ENCODE assay signal across 23 cellular contexts in the genomic region with DNA sequence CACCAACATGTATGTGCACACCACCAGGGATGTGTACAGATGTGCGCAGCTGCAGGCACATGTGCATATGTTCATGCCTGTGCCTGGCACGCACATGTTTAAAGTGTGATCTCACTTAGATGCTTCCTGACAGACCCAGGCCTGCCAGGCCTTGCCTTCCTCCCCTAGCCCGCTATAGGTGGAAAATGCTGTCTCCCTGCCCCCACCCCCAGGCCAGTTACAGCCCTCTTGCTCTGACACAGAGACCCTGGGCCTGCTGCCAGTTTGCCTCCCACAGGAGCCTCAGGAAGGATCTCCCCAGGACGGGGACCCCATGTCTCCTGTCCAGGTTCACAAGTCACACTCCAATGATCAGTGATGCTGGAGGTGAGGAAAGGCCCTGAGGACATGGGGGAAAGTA. TPM values are rescaled to one million over a fixed set of nuclear protein-coding genes. Genes with fewer than 3 reads are reported as not detected.
DNase-seq lines count a peak whose midpoint lies in the region; ATAC-seq, FAIRE-seq and TF ChIP-seq lines count a peak whose summit lies in the region.
"Had no signal": no experiment of that assay in that cellular context is flagged by ENCODE, and none has a peak within 500 bp of the region (broad histone marks: within the 10 kb centered on the region; RNA-seq: fewer than 3 reads in every experiment).

No MANE protein-coding gene starts in this region.

- FAIRE-seq in H1 (lab: Jason Lieb, UNC) (no peak), H54 (lab: Jason Lieb, UNC) (no peak)
- FAIRE-seq: GM12891 had no signal

- ATAC-seq in SK-N-SH treated with all-trans-retinoic acid at 6 μM for 48 hours, result no peak
- ATAC-seq in activated naive CD8-positive, alpha-beta T cell treated with anti-CD3 and anti-CD28 coated beads, Interleukin-2, amount 50 U/mL, for 24 hours, result no peak

- H4K20me1 ChIP-seq in SK-N-SH (ENCODE audit: insufficient read depth), result no peaks in the 10 kb centered on the region
- H4K20me1 ChIP-seq in H1 (replicated peaks in 1 of 2; ENCODE audit: control insufficient read depth in 1 of 2, insufficient read depth in 2 of 2, low read length in 2 of 2), result peaks cover 0 to 9% of the 10 kb centered on the region in 2 experiments

- intact Hi-C loops in esophagus muscularis mucosa (cut with DNase I), result loop anchor here (10.0 kb wide), 1 partner anchor 402 kb away; a partner anchor contains a TSS

- H3K56ac ChIP-seq in H1 (replicated peaks; ENCODE audit: insufficient read length, low read depth, low read length), result no peak overlapping the region

- H3K23ac ChIP-seq in H1 (ENCODE audit: insufficient read length), result no peak overlapping the region

- H2AK5ac ChIP-seq in H1 (ENCODE audit: low read depth, low read length), result no peak overlapping the region

- POLR2A ChIA-PET in SK-N-SH (lab: Yijun Ruan, JAX) (no interaction called here), H1 (lab: Charles Lee; ENCODE audit: partially characterized antibody) (interaction anchor here (0.7 to 1.2 kb wide), 2 partner anchors 37 to 143 kb away, joined by 3 read pairs; no protein-coding TSS in a partner anchor)

- H3K27ac Mint-ChIP-seq in activated naive CD8-positive, alpha-beta T cell, result peak overlapping the region; percentile 10
- H3K27ac Mint-ChIP-seq in activated naive CD8-positive, alpha-beta T cell treated with anti-CD3 and anti-CD28 coated beads, Interleukin-2, amount 50 U/mL, for 24 hours, result no peak overlapping the region
- H3K27ac Mint-ChIP-seq: CD4-positive, alpha-beta T cell had no signal

- WGBS in SK-N-SH (ENCODE audit: low lambda C conversion rate), result 74% methylated on average over 4 of the region's 4 CpGs
- 79% methylated on average over 4 of the region's 4 CpGs; no CpG with 5 or more reads in 1 of the 2 experiments for WGBS in H1 (ENCODE audit: extremely low coverage in 1 of 2, insufficient coverage in 1 of 2, insufficient read length in 1 of 2, insufficient replicate concordance in 2 of 2, low coverage in 1 of 2, low lambda C conversion rate in 2 of 2, missing lambda C conversion rate in 1 of 2), 2 experiments
- WGBS in esophagus muscularis mucosa, result 70% methylated on average over 4 of the region's 4 CpGs

- H3K9me3 ChIP-seq in SK-N-SH (no peaks in the 10 kb centered on the region), H1 (ENCODE audit: insufficient read depth in 2 of 2, low read depth in 1 of 2, low read length in 1 of 2) (no peaks in the 10 kb centered on the region), esophagus muscularis mucosa (no peaks in the 10 kb centered on the region)

- no peak overlapping the region for H3K4me3 ChIP-seq in SK-N-SH (ENCODE audit: low read depth in 2 of 2, low read length in 1 of 2)
- no peak overlapping the region for H3K4me3 ChIP-seq in H1 (ENCODE audit: extremely low read depth in 1 of 4, insufficient read depth in 2 of 4, low read depth in 3 of 4, low read length in 4 of 4)
- no peak overlapping the region for H3K4me3 ChIP-seq in esophagus muscularis mucosa
- H3K4me3 ChIP-seq: PC-9 had no signal

- peak overlapping the region; percentile 14 for H3K14ac ChIP-seq in H1 (ENCODE audit: insufficient read length)

- H3K4me1 ChIP-seq in SK-N-SH (ENCODE audit: control insufficient read depth in 1 of 2, insufficient read depth in 2 of 2, low read depth in 1 of 2, low read length in 1 of 2) (peaks cover 0 to 16% of the 10 kb centered on the region in 2 experiments; a peak in 1 of 4 replicates), H1 (replicated peaks in 1 of 4; ENCODE audit: control insufficient read depth in 3 of 4, insufficient read depth in 4 of 4, low read length in 3 of 4) (peaks cover 10 to 39% (median 29%) of the 10 kb centered on the region in 4 experiments), esophagus muscularis mucosa (peaks cover 0 to 3% (median 1%) of the 10 kb centered on the region in 4 donors)

- H3F3A ChIP-seq in SK-N-SH (replicated peaks; ENCODE audit: insufficient read depth), result peaks cover 10% of the 10 kb centered on the region

- no peak for TF ChIP-seq RAD21 in SK-N-SH (IDR thresholded peaks at IDR 0.05; ENCODE audit: low read length)
- no peak for TF ChIP-seq RAD21 in H1 (IDR thresholded peaks at IDR 0.05 in 1 of 2, conservative IDR thresholded peaks at IDR 0.05 in 1 of 2; ENCODE audit: low read depth in 2 of 2, low read length in 2 of 2)

- H3K27me3 Mint-ChIP-seq in activated naive CD8-positive, alpha-beta T cell, result peaks cover 4% of the 10 kb centered on the region
- peaks cover 14% of the 10 kb centered on the region for H3K27me3 Mint-ChIP-seq in activated naive CD8-positive, alpha-beta T cell treated with anti-CD3 and anti-CD28 coated beads, Interleukin-2, amount 50 U/mL, for 24 hours

- H2BK5ac ChIP-seq in H1 (ENCODE audit: low read depth, low read length), result no peak overlapping the region

- no peak overlapping the region for H3K18ac ChIP-seq in H1 (ENCODE audit: extremely low read depth, low read length)

- H2BK20ac ChIP-seq in H1 (ENCODE audit: low read length), result 0 out of 2 replicates have a peak overlapping the region, but pooled peaks have one; percentile 17

- H2BK120ac ChIP-seq in H1 (replicated peaks; ENCODE audit: low read depth, low read length), result no peak overlapping the region

- no peaks in the 10 kb centered on the region for H3K9me2 ChIP-seq in SK-N-SH

- peaks cover under 1% of the 10 kb centered on the region; the same call in 1 of the 2 replicates for H3K23me2 ChIP-seq in H1 (ENCODE audit: low read depth, low read length)

- DNase-seq in SK-N-SH (peak; percentile 59), H1 (ENCODE audit: low read depth in 1 of 2, low spot score in 2 of 2) (no peak), esophagus muscularis mucosa (ENCODE audit: extremely low spot score) (no peak), H54 (ENCODE audit: insufficient read length, low spot score) (no peak), NCI-H748 treated with DMSO at 0.1 percent for 48 hours (lab: John Stamatoyannopoulos, UW) (no peak)
- DNase-seq in activated naive CD8-positive, alpha-beta T cell treated with anti-CD3 and anti-CD28 coated beads, Interleukin-2, amount 50 U/mL, for 24 hours, result no peak
- DNase-seq: AML-193; Calu3; CD4-positive, alpha-beta T cell; NCI-H1417; NCI-H187 treated with DMSO at 0.1 percent for 48 hours; NCI-H226; NCI-H524; PC-9; SIG-M5 had no signal

- no peaks in the 10 kb centered on the region for H3K9me3 Mint-ChIP-seq in activated naive CD8-positive, alpha-beta T cell (ENCODE audit: low read depth)
- no peaks in the 10 kb centered on the region for H3K9me3 Mint-ChIP-seq in activated naive CD8-positive, alpha-beta T cell treated with anti-CD3 and anti-CD28 coated beads, Interleukin-2, amount 50 U/mL, for 24 hours
- H3K9me3 Mint-ChIP-seq: CD4-positive, alpha-beta T cell had no signal

- no peak overlapping the region for H4K91ac ChIP-seq in H1 (replicated peaks; ENCODE audit: insufficient read length, low read length)

- TF ChIP-seq CTCF in SK-N-SH (IDR thresholded peaks at IDR 0.05) (no peak), H1 (IDR thresholded peaks at IDR 0.05; ENCODE audit: control extremely low read depth in 1 of 3, insufficient read depth in 1 of 3, low read depth in 1 of 3, low read length in 3 of 3) (no peak), esophagus muscularis mucosa (IDR thresholded peaks at IDR 0.05) (no peak)

- H2BK15ac ChIP-seq in H1 (ENCODE audit: low read length), result peak overlapping the region; percentile 6; the same call in 1 of the 2 replicates

- H3K27me3 ChIP-seq in SK-N-SH (ENCODE audit: insufficient read depth), result no peaks in the 10 kb centered on the region
- H3K27me3 ChIP-seq in H1 (replicated peaks in 1 of 4; ENCODE audit: control insufficient read depth in 3 of 4, extremely low read depth in 1 of 4, insufficient read depth in 3 of 4, low read length in 3 of 4), result peaks cover 0 to 10% (median 4%) of the 10 kb centered on the region in 4 experiments; a peak in 5 of 7 replicates
- H3K27me3 ChIP-seq in esophagus muscularis mucosa, result peaks cover 0 to 43% (median 1%) of the 10 kb centered on the region in 4 donors

- H2BK12ac ChIP-seq in H1 (ENCODE audit: low read depth, low read length), result peak overlapping the region; percentile 2; the same call in 1 of the 2 replicates

- H3K9ac ChIP-seq in SK-N-SH (no peak overlapping the region), H1 (replicated peaks in 1 of 4; ENCODE audit: extremely low read depth in 1 of 4, low read depth in 3 of 4, low read length in 3 of 4) (0 out of 7 replicates have a peak overlapping the region, but pooled peaks of 1 of the 4 experiments have one; percentile 50)
- H3K9ac ChIP-seq: KMS-11 had no signal

- CTCF ChIA-PET in SK-N-SH (lab: Yijun Ruan, JAX) (interaction anchor here (1.2 to 4.9 kb wide), 2 partner anchors 13 to 47 kb away, joined by 5 to 46 read pairs; a partner anchor contains a TSS), H1 (lab: Charles Lee; ENCODE audit: partially characterized antibody) (interaction anchor here (1.5 to 6.8 kb wide), 6 partner anchors 9 to 47 kb away, joined by 6 to 106 read pairs (median 38); a partner anchor contains a TSS)

- H3K4me2 ChIP-seq in SK-N-SH, result no peak overlapping the region
- H3K4me2 ChIP-seq in H1 (ENCODE audit: insufficient read depth in 1 of 2, low read depth in 2 of 2, low read length in 2 of 2), result no peak overlapping the region
- H3K4me2 ChIP-seq: KMS-11, PC-9 had no signal

- no peaks in the 10 kb centered on the region; the same call in 1 of the 2 replicates for H3K79me1 ChIP-seq in H1 (ENCODE audit: low read depth, low read length)

- H3K79me2 ChIP-seq in SK-N-SH (ENCODE audit: insufficient read depth), result no peaks in the 10 kb centered on the region
- no peaks in the 10 kb centered on the region for H3K79me2 ChIP-seq in H1 (ENCODE audit: control insufficient read depth in 1 of 2, insufficient read depth in 2 of 2, low read length in 2 of 2)

- no peaks in the 10 kb centered on the region for H3K36me3 ChIP-seq in SK-N-SH (replicated peaks in 1 of 2; ENCODE audit: control insufficient read depth in 1 of 2, insufficient read depth in 2 of 2, low read length in 1 of 2)
- no peaks in the 10 kb centered on the region; a peak in 1 of 8 replicates for H3K36me3 ChIP-seq in H1 (ENCODE audit: control insufficient read depth in 2 of 4, insufficient read depth in 4 of 4, low read length in 3 of 4)
- H3K36me3 ChIP-seq in esophagus muscularis mucosa, result no peaks in the 10 kb centered on the region

- H4K8ac ChIP-seq in H1 (ENCODE audit: extremely low read depth, insufficient read depth, low read length), result no peak overlapping the region

- H3K4me1 Mint-ChIP-seq in activated naive CD8-positive, alpha-beta T cell (ENCODE audit: low read depth), result peaks cover 33% of the 10 kb centered on the region
- H3K4me1 Mint-ChIP-seq in activated naive CD8-positive, alpha-beta T cell treated with anti-CD3 and anti-CD28 coated beads, Interleukin-2, amount 50 U/mL, for 24 hours, result peaks cover 37% of the 10 kb centered on the region

- TF ChIP-seq POLR2A in H1 (IDR thresholded peaks at IDR 0.05; ENCODE audit: control extremely low read depth in 1 of 2, low read depth in 2 of 2, low read length in 2 of 2) (no peak), esophagus muscularis mucosa (IDR thresholded peaks at IDR 0.05; ENCODE audit: low read depth) (no peak), H54 (IDR thresholded peaks at IDR 0.05; ENCODE audit: low read depth, low read length) (no peak)

- no peak overlapping the region for H3K4me3 Mint-ChIP-seq in activated naive CD8-positive, alpha-beta T cell
- H3K4me3 Mint-ChIP-seq in activated naive CD8-positive, alpha-beta T cell treated with anti-CD3 and anti-CD28 coated beads, Interleukin-2, amount 50 U/mL, for 24 hours, result no peak overlapping the region
- H3K4me3 Mint-ChIP-seq: CD4-positive, alpha-beta T cell had no signal

- no peak overlapping the region for H4K5ac ChIP-seq in H1 (ENCODE audit: insufficient read length, low read depth, low read length)

- H3K27ac ChIP-seq in SK-N-SH (ENCODE audit: low read depth in 2 of 2, low read length in 1 of 2) (no peak overlapping the region), H1 (ENCODE audit: low read depth, low read length) (no peak overlapping the region), esophagus muscularis mucosa (replicated peaks in 1 of 4) (no peak overlapping the region)
- H3K27ac ChIP-seq: 22Rv1, KMS-11, PC-9, RWPE1 had no signal

- H2AFZ ChIP-seq in SK-N-SH (ENCODE audit: low read depth) (no peak overlapping the region), H1 (ENCODE audit: low read length) (no peak overlapping the region)
- H2AFZ ChIP-seq: PC-9 had no signal

- H3K4ac ChIP-seq in H1 (replicated peaks; ENCODE audit: insufficient read length, low read depth, low read length), result no peak overlapping the region

- no peaks in the 10 kb centered on the region for H3K36me3 Mint-ChIP-seq in activated naive CD8-positive, alpha-beta T cell
- H3K36me3 Mint-ChIP-seq in activated naive CD8-positive, alpha-beta T cell treated with anti-CD3 and anti-CD28 coated beads, Interleukin-2, amount 50 U/mL, for 24 hours (ENCODE audit: low read depth), result no peaks in the 10 kb centered on the region

- TF ChIP-seq EP300 in SK-N-SH (IDR thresholded peaks at IDR 0.05; ENCODE audit: borderline replicate concordance in 1 of 2, low read depth in 1 of 2, low read length in 1 of 2) (no peak), H1 (IDR thresholded peaks at IDR 0.05; ENCODE audit: borderline replicate concordance in 1 of 2, low read depth in 2 of 2, low read length in 2 of 2) (no peak), esophagus muscularis mucosa (IDR thresholded peaks at IDR 0.05) (no peak)

RNA-seq across cellular contexts. Expression of a gene that starts 21.6 kb away (rescaled TPM):
- polyA plus RNA-seq in SK-N-SH (2012; rRNA removed), result 0.05 and 0.08 TPM in 2 replicates
- polyA plus RNA-seq in SK-N-SH (2012; cell fraction: cytosol; rRNA removed), result 0.03 and 0.05 TPM in 2 replicates
- polyA plus RNA-seq in SK-N-SH (2012; cell fraction: nucleus; rRNA removed), result 0.46 and 0.58 TPM in 2 replicates
- total RNA-seq in H1 (2021; fragmentation: NEBNext Ultra II Directional; extraction: Animal tissue kit (Norgen Biotek cat#: 25700)), result 6.5 and 7.5 TPM in 2 replicates
- 7.1 and 10.9 TPM in 2 replicates for polyA plus RNA-seq in H1 (2011; rRNA removed)
- polyA plus RNA-seq in H1 (2011; cell fraction: cytosol; rRNA removed), result 6.7 TPM
- 12.7 TPM for polyA plus RNA-seq in H1 (2011; cell fraction: nucleus; rRNA removed)
- polyA plus RNA-seq in H1 (2012, experiment 1 of 2), result 4.7 to 5.7 TPM (median 5.2 TPM) in 4 replicates
- 4.7 TPM for polyA plus RNA-seq in H1 (2012, experiment 2 of 2)
- 2.7 TPM for polyA plus RNA-seq in H1 (2013, experiment 1 of 2)
- 2.2 TPM for polyA plus RNA-seq in H1 (2013, experiment 2 of 2)
- 3.0 and 6.3 TPM in 2 replicates for polyA minus RNA-seq in H1 (2011; rRNA and poly(A)+ RNA removed)
- 7.0 TPM for polyA minus RNA-seq in H1 (2011; cell fraction: cytosol; rRNA and poly(A)+ RNA removed)
- 11.2 TPM for polyA minus RNA-seq in H1 (2011; cell fraction: nucleus; rRNA and poly(A)+ RNA removed)
- under 1 TPM; 0.23 to 0.42 (median 0.36) TPM for total RNA-seq in esophagus muscularis mucosa
- total RNA-seq: Calu3, H4, HT-29, PC-9 had no signal
